23 cellular contexts compared by ENCODE assay signal in the genomic region with DNA sequence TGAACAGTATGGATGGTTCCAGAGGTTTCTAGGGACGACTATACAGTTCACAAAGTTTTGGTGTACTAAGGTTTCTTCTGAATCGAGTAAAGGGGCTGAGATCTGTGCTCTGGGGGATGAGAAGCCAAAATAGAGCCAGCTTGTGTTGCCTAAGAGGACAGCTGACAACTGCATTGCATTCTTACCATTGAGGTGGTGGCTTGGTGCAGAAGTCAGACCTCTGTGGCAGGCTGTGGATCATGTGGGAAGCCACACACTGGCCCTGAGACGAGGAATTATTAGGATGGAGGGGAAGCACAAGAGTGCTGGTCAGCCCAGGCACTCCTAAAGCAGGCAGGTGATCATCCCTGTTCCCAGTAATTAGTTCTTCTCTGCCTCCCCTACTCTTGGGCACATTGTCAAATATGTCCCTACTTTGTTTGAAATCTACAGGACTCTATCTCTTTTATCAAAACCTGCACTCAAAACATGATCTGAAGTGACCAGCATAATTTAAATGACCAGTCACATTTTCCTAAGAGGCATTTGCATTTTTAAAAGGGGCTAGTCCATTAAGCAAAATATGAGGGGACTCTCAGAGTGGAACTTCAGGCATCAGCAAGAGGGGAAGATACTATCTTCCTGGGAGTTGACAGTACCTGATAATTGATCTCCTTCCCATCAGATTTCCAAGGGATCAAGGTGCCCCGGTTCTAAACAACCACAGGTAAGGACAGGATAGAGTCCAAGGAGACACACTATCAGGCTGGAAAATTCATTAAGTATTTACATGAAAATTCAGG. TPM values are rescaled to one million over a fixed set of nuclear protein-coding genes. Genes with fewer than 3 reads are reported as not detected.
DNase-seq lines count a peak whose midpoint lies in the region; ATAC-seq and TF ChIP-seq lines count a peak whose summit lies in the region.
"Had no signal": no experiment of that assay in that cellular context is flagged by ENCODE, and none has a peak within 500 bp of the region (broad histone marks: within the 10 kb centered on the region; RNA-seq: fewer than 3 reads in every experiment).

A gene with protein sequence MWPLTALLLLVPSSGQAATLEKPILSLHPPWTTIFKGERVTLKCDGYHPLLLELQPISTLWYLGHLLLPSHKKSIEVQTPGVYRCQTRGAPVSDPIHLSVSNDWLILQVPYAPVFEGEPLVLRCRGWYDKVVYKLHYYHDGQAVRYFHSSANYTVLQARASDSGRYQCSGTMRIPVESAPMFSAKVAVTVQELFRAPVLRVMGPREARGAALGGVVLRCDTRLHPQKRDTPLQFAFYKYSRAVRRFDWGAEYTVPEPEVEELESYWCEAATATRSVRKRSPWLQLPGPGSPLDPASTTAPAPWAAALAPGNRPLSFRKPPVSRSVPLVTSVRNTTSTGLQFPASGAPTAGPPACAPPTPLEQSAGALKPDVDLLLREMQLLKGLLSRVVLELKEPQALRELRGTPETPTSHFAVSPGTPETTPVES (plus strand): TSS at position 589 of the 782 bp plus-strand sequence. CDS start 1,129 bp downstream, outside the sequence.

- peak within 1 kb of the TSS; percentile 62 to 90 for H2BK12ac ChIP-seq in mesenchymal stem cell (ENCODE audit: low read length in 2 of 2)

- no peak within 1 kb of the TSS for H2BK120ac ChIP-seq in mesenchymal stem cell (ENCODE audit: low read depth, low read length)

- H3K27ac ChIP-seq in BLaER1 treated with 17β-estradiol and CSF1 and Interleukin-3, amounts not matched to agents 10 nM and 100 nM, result no peak within 1 kb of the TSS
- H3K27ac ChIP-seq in SJSA1, result peak within 1 kb of the TSS; percentile 31
- no peak within 1 kb of the TSS for H3K27ac ChIP-seq in mesenchymal stem cell (ENCODE audit: low read length, poor library complexity, severe bottlenecking)
- H3K27ac ChIP-seq: ascending aorta, prostate gland, tibial artery had no signal

- H3K4me1 ChIP-seq in BLaER1 treated with 17β-estradiol and CSF1 and Interleukin-3, amounts not matched to agents 10 nM and 100 nM, result peaks cover 48 to 64% (median 53%) of the 10 kb centered on the region in 10 experiments
- H3K4me1 ChIP-seq in SJSA1 (replicated peaks) (peaks cover 27% of the 10 kb centered on the region), mesenchymal stem cell (ENCODE audit: control insufficient read depth, insufficient read depth, low read depth, low read length) (peaks cover 4% of the 10 kb centered on the region)
- H3K4me1 ChIP-seq: prostate gland had no signal

- H3K4me2 ChIP-seq in BLaER1 treated with 17β-estradiol and CSF1 and Interleukin-3, amounts not matched to agents 10 nM and 100 nM, result peak within 1 kb of the TSS in 10 of 11 experiments; percentile 11 to 80 (median 49); a peak in 18 of 22 replicates
- no peak within 1 kb of the TSS for H3K4me2 ChIP-seq in mesenchymal stem cell (ENCODE audit: low read length, poor library complexity, severe bottlenecking)

- WGBS in mesenchymal stem cell, result 56% methylated on average over 3 of the region's 4 CpGs

- no peak within 1 kb of the TSS for H4K8ac ChIP-seq in mesenchymal stem cell (ENCODE audit: low read length)

- H2AK5ac ChIP-seq in mesenchymal stem cell (ENCODE audit: low read length, severe bottlenecking), result no peak within 1 kb of the TSS

- no peak within 1 kb of the TSS for H2BK15ac ChIP-seq in mesenchymal stem cell (ENCODE audit: low read depth, poor library complexity, severe bottlenecking)

- peak within 1 kb of the TSS; percentile 56 for H4K91ac ChIP-seq in mesenchymal stem cell (ENCODE audit: low read length)

- H3K4ac ChIP-seq in mesenchymal stem cell (ENCODE audit: low read depth in 1 of 2, low read length in 2 of 2), result no peak within 1 kb of the TSS

- ATAC-seq in HG03097 (IDR thresholded peaks at IDR 0.05; ENCODE audit: low FRiP score, unreplicated experiment) (no peak), GM19397 (IDR thresholded peaks at IDR 0.05; ENCODE audit: unreplicated experiment) (no peak), HG03045 (IDR thresholded peaks at IDR 0.05; ENCODE audit: unreplicated experiment) (no peak), GM18505 (IDR thresholded peaks at IDR 0.05; ENCODE audit: unreplicated experiment) (no peak)
- ATAC-seq: activated CD4-positive, CD25-positive, alpha-beta regulatory T cell treated with anti-CD3 and anti-CD28 coated beads, Interleukin-2, amount 50 U/mL, for 24 hours; activated T-cell treated with anti-CD3 and anti-CD28 coated beads, Interleukin-2, amount 50 U/mL, for 4 hours; effector memory CD8-positive, alpha-beta T cell; stimulated activated naive CD8-positive, alpha-beta T cell treated with anti-CD3 and anti-CD28 coated beads, Interleukin-15, Interleukin-2, amounts not matched to agents 100 U/mL and 50 U/mL, for 24 hours had no signal

- H2BK5ac ChIP-seq in mesenchymal stem cell (ENCODE audit: low read depth, low read length, poor library complexity, severe bottlenecking), result no peak within 1 kb of the TSS

- peaks cover 0 to 48% (median 0%) of the 10 kb centered on the region in 11 experiments; a peak in 5 of 22 replicates for H4K20me1 ChIP-seq in BLaER1 treated with 17β-estradiol and CSF1 and Interleukin-3, amounts not matched to agents 10 nM and 100 nM

- no peak within 1 kb of the TSS for H3K23ac ChIP-seq in mesenchymal stem cell (ENCODE audit: low read length in 2 of 2)

- peak within 1 kb of the TSS; percentile 33 to 79 for H3K18ac ChIP-seq in mesenchymal stem cell (ENCODE audit: low read depth in 1 of 2, low read length in 2 of 2)

- H3K9ac ChIP-seq in BLaER1 treated with 17β-estradiol and CSF1 and Interleukin-3, amounts not matched to agents 10 nM and 100 nM, result no peak within 1 kb of the TSS
- H3K9ac ChIP-seq in mesenchymal stem cell (ENCODE audit: low read length), result peak within 1 kb of the TSS; percentile 17

- no peaks in the 10 kb centered on the region for H3K36me3 ChIP-seq in BLaER1 treated with 17β-estradiol and CSF1 and Interleukin-3, amounts not matched to agents 10 nM and 100 nM
- H3K36me3 ChIP-seq in SJSA1, result no peaks in the 10 kb centered on the region
- H3K36me3 ChIP-seq in mesenchymal stem cell (ENCODE audit: control insufficient read depth in 1 of 2, insufficient read depth in 2 of 2, low read depth in 1 of 2, low read length in 2 of 2), result no peaks in the 10 kb centered on the region
- H3K36me3 ChIP-seq: ascending aorta, prostate gland, tibial artery had no signal

- H3K27me3 ChIP-seq in BLaER1 treated with 17β-estradiol and CSF1 and Interleukin-3, amounts not matched to agents 10 nM and 100 nM, result peaks cover 0 to 99% (median 0%) of the 10 kb centered on the region in 11 experiments; a peak in 9 of 22 replicates
- H3K27me3 ChIP-seq in SJSA1 (replicated peaks), result no peaks in the 10 kb centered on the region
- peaks cover 0 to 49% of the 10 kb centered on the region in 2 experiments for H3K27me3 ChIP-seq in mesenchymal stem cell (ENCODE audit: control insufficient read depth in 1 of 2, insufficient read depth in 1 of 2, low read length in 2 of 2)
- H3K27me3 ChIP-seq: ascending aorta had no signal

- TF ChIP-seq POLR2A in GM18505 (IDR thresholded peaks at IDR 0.05; ENCODE audit: borderline replicate concordance, extremely low read depth, insufficient read depth, insufficient read length), result no peak

- no peaks in the 10 kb centered on the region for H3K9me3 ChIP-seq in BLaER1 treated with 17β-estradiol and CSF1 and Interleukin-3, amounts not matched to agents 10 nM and 100 nM (replicated peaks in 1 of 11)
- no peaks in the 10 kb centered on the region for H3K9me3 ChIP-seq in SJSA1 (replicated peaks)
- no peaks in the 10 kb centered on the region for H3K9me3 ChIP-seq in mesenchymal stem cell (ENCODE audit: control insufficient read depth, low read length)
- H3K9me3 ChIP-seq: ascending aorta, prostate gland, tibial artery had no signal

- no peak within 1 kb of the TSS for H3K4me3 ChIP-seq in BLaER1 treated with 17β-estradiol and CSF1 and Interleukin-3, amounts not matched to agents 10 nM and 100 nM
- H3K4me3 ChIP-seq in SJSA1 (no peak within 1 kb of the TSS), mesenchymal stem cell (ENCODE audit: insufficient read depth in 1 of 2, low read depth in 1 of 2, low read length in 2 of 2) (no peak within 1 kb of the TSS)
- H3K4me3 ChIP-seq: ascending aorta, prostate gland, tibial artery had no signal

- H3K79me1 ChIP-seq in mesenchymal stem cell (replicated peaks; ENCODE audit: low read length, poor library complexity, severe bottlenecking), result no peaks in the 10 kb centered on the region

- no peak within 1 kb of the TSS for H2AFZ ChIP-seq in mesenchymal stem cell (ENCODE audit: low read depth, low read length)

- no peak for DNase-seq in HT1080 (ENCODE audit: low read depth)
- no peak for DNase-seq in SJSA1 (ENCODE audit: low read depth in 1 of 2, low spot score in 2 of 2)
- DNase-seq in mesenchymal stem cell, result no peak
- DNase-seq: activated CD8-positive, alpha-beta memory T cell treated with anti-CD3 and anti-CD28 coated beads for 24 hours; activated naive CD4-positive, alpha-beta T cell treated with anti-CD3 and anti-CD28 coated beads, Interleukin-2, amount 10 ng/mL, durations not matched to agents 7 days and 5 days; activated T-cell treated with anti-CD3 and anti-CD28 coated beads, Interleukin-2, amount 50 U/mL, for 4 hours; CD4-positive, alpha-beta memory T cell; DMS79; effector memory CD8-positive, alpha-beta T cell; NCI-H1694; NCI-H748 treated with DMSO at 0.1 percent for 48 hours; stimulated activated CD4-positive, alpha-beta T cell treated with anti-CD3 and anti-CD28 coated beads, Interleukin-2, amount 100 ng/mL, for 24 hours; stimulated activated naive CD8-positive, alpha-beta T cell treated with anti-CD3 and anti-CD28 coated beads, Interleukin-15, Interleukin-2, amounts not matched to agents 100 U/mL and 50 U/mL, for 24 hours; T-helper 9 cell; tibial artery had no signal

- H3K14ac ChIP-seq in mesenchymal stem cell (ENCODE audit: low read length in 2 of 2), result peak within 1 kb of the TSS in 1 of 2 experiments; percentile 72

RNA-seq across cellular contexts. Expression of the gene that starts here (rescaled TPM):
- 15.4 and 17.0 TPM in 2 replicates for total RNA-seq in HT1080 (2014; rRNA removed; shearing (Covaris generic))
- polyA plus RNA-seq in HT1080 (2015; cell fraction: cytosol; rRNA removed), result 14.8 and 17.3 TPM in 2 replicates
- polyA plus RNA-seq in HT1080 (2015; cell fraction: nucleus; rRNA removed), result 18.3 and 21.5 TPM in 2 replicates
- total RNA-seq in SJSA1 (2014; rRNA removed; shearing (Covaris generic)), result 1.3 and 2.7 TPM in 2 replicates
- 1.5 TPM for polyA plus RNA-seq in mesenchymal stem cell (2013, experiment 1 of 2)
- polyA plus RNA-seq in mesenchymal stem cell (2013, experiment 2 of 2), result 1.5 TPM
- total RNA-seq: ascending aorta had no signal
